In the genomic region with DNA sequence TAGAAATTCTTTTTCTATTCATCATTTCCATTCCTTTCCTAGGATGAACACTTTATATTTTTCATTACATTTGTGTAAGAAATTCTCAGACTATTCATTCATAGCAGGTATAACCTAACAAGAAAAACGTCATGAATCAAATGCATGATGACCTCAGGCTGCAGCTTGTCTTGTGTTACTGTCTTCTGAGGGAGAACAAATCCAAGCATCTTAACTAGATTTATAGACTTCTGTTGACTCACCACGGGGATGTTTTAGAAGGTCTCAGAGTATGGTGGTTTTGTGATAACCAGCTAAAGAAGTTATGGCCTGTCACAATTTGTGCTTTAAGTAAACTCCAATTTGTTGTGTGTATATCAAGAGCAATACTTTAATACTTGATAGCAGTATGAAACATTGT, we compare ENCODE assay signal across 25 cellular contexts.
"Had no signal": no experiment of that assay in that cellular context is flagged by ENCODE, and none has a peak within 500 bp of the region (broad histone marks: within the 10 kb centered on the region; RNA-seq: fewer than 3 reads in every experiment).

No MANE protein-coding gene starts in this region.

- ATAC-seq: activated T-cell treated with anti-CD3 and anti-CD28 coated beads, Interleukin-2, amount 50 U/mL, for 4 hours; left ventricle myocardium superior; natural killer cell treated with Interleukin-12 subunit alpha and Interleukin-12 subunit beta and Interleukin-15 and Interleukin-18, amount 100 ng/mL, for 72 hours; right cardiac atrium; WTC11 had no signal

- H3K27ac ChIP-seq: coronary artery, prostate gland, tibial artery had no signal

- H3K9me3 Mint-ChIP-seq: activated naive CD8-positive, alpha-beta T cell treated with anti-CD3 and anti-CD28 coated beads for 36 hours; activated T-cell treated with anti-CD3 and anti-CD28 coated beads, Interleukin-2, amount 50 U/mL, for 4 hours; activated T-helper 2 cell treated with anti-CD3 and anti-CD28 coated beads, Interferon-gamma antibody, Interleukin-2, Interleukin-4, amounts not matched to agents 10 μg/mL and 5 μg/mL and 100 μg/mL, durations not matched to agents 14 hours and 24 hours and 36 hours; stimulated activated naive CD8-positive, alpha-beta T cell treated with anti-CD3 and anti-CD28 coated beads, Interleukin-15, Interleukin-2, amounts not matched to agents 100 ng/mL and 50 ng/mL, for 24 hours; T-helper 1 cell treated with Interleukin-12 subunit alpha and Interleukin-12 subunit beta and Interleukin-4 antibody, amounts not matched to agents 30 μg/mL and 1 μg/mL, for 36 hours; WTC11 had no signal

- H3K36me3 Mint-ChIP-seq: activated naive CD8-positive, alpha-beta T cell treated with anti-CD3 and anti-CD28 coated beads for 36 hours; natural killer cell treated with Interleukin-12 subunit alpha and Interleukin-12 subunit beta and Interleukin-15 and Interleukin-18, amount 100 ng/mL, for 72 hours; WTC11 had no signal

- H3K27me3 ChIP-seq: tibial artery had no signal

- H3K4me1 Mint-ChIP-seq: activated naive CD8-positive, alpha-beta T cell treated with anti-CD3 and anti-CD28 coated beads for 36 hours had no signal

- H3K9me3 ChIP-seq: prostate gland, tibial artery had no signal

- DNase-seq: activated CD4-positive, alpha-beta T cell treated with anti-CD3 and anti-CD28 coated beads for 4 hours; activated CD4-positive, alpha-beta T cell treated with anti-CD3 and anti-CD28 coated beads, Interleukin-2, amount 50 U/mL, for 48 hours; activated CD8-positive, alpha-beta memory T cell treated with anti-CD3 and anti-CD28 coated beads, Interleukin-2, amount 50 U/mL, for 48 hours; activated naive CD4-positive, alpha-beta T cell; activated naive CD8-positive, alpha-beta T cell treated with anti-CD3 and anti-CD28 coated beads for 36 hours; activated T-cell treated with anti-CD3 and anti-CD28 coated beads, Interleukin-2, amount 50 U/mL, for 4 hours; amniotic stem cell; cerebellar nuclear complex; foreskin fibroblast; kidney; left ventricle myocardium superior; mammary epithelial cell; midbrain; right cardiac atrium; stimulated activated CD4-positive, alpha-beta T cell treated with anti-CD3 and anti-CD28 coated beads, Interleukin-1b, Interleukin-23, amount 100 ng/mL, for 48 hours; substantia nigra; T1000; tibial artery had no signal

- H3K4me3 ChIP-seq: coronary artery, prostate gland, tibial artery had no signal

- H3K36me3 ChIP-seq: prostate gland, tibial artery had no signal

- H3K4me3 Mint-ChIP-seq: activated naive CD8-positive, alpha-beta T cell treated with anti-CD3 and anti-CD28 coated beads for 36 hours; activated T-cell treated with anti-CD3 and anti-CD28 coated beads, Interleukin-2, amount 50 U/mL, for 4 hours; natural killer cell treated with Interleukin-12 subunit alpha and Interleukin-12 subunit beta and Interleukin-15 and Interleukin-18, amount 100 ng/mL, for 72 hours; stimulated activated naive CD8-positive, alpha-beta T cell treated with anti-CD3 and anti-CD28 coated beads, Interleukin-15, Interleukin-2, amounts not matched to agents 100 ng/mL and 50 ng/mL, for 24 hours; T-helper 1 cell treated with Interleukin-12 subunit alpha and Interleukin-12 subunit beta and Interleukin-4 antibody, amounts not matched to agents 30 μg/mL and 1 μg/mL, for 36 hours; WTC11 had no signal

- H3K27ac Mint-ChIP-seq: activated naive CD8-positive, alpha-beta T cell treated with anti-CD3 and anti-CD28 coated beads for 36 hours; activated T-helper 2 cell treated with anti-CD3 and anti-CD28 coated beads, Interferon-gamma antibody, Interleukin-2, Interleukin-4, amounts not matched to agents 10 μg/mL and 5 μg/mL and 100 μg/mL, durations not matched to agents 14 hours and 24 hours and 36 hours; natural killer cell treated with Interleukin-12 subunit alpha and Interleukin-12 subunit beta and Interleukin-15 and Interleukin-18, amount 100 ng/mL, for 72 hours; stimulated activated naive CD8-positive, alpha-beta T cell treated with anti-CD3 and anti-CD28 coated beads, Interleukin-15, Interleukin-2, amounts not matched to agents 100 ng/mL and 50 ng/mL, for 24 hours; T-helper 1 cell treated with Interleukin-12 subunit alpha and Interleukin-12 subunit beta and Interleukin-4 antibody, amounts not matched to agents 30 μg/mL and 1 μg/mL, for 36 hours; WTC11 had no signal

- H3K4me1 ChIP-seq: prostate gland, tibial artery had no signal
